In genomic region chr9:110578896-110579752, GRCh38 we compare ENCODE assay signal across 8 cellular contexts. TPM values are rescaled to one million over a fixed set of nuclear protein-coding genes. Genes with fewer than 3 reads are reported as not detected.
DNase-seq lines count a peak whose midpoint lies in the region; ATAC-seq and TF ChIP-seq lines count a peak whose summit lies in the region.

Gene SVEP1, minus strand, starts transcription at chr9:110579741. Its CDS starts 198 bp downstream, at chr9:110579543.

- WGBS in iPS DF 6.9 (ENCODE audit: insufficient coverage, insufficient read length), result no CpG with 5 or more reads among the region's 99 CpGs

- no peak within 1 kb of the TSS for H3K27ac Mint-ChIP-seq in activated T-cell treated with anti-CD3 and anti-CD28 coated beads, Interleukin-2, amount 50 U/mL, for 72 hours
- no peak within 1 kb of the TSS for H3K27ac Mint-ChIP-seq in CD4-positive, alpha-beta memory T cell

- ATAC-seq in activated T-cell treated with anti-CD3 and anti-CD28 coated beads, Interleukin-2, amount 50 U/mL, for 72 hours (replicated peaks in 1 of 2), result no peak
- ATAC-seq in activated T-cell treated with anti-CD3 and anti-CD28 coated beads, Interleukin-2, amount 50 U/mL, for 4 hours, result no peak
- ATAC-seq in HG03342 (IDR thresholded peaks at IDR 0.05; ENCODE audit: unreplicated experiment) (no peak), HG03139 (IDR thresholded peaks at IDR 0.05; ENCODE audit: unreplicated experiment) (no peak)

- no peaks in the 10 kb centered on the region for H3K9me3 ChIP-seq in iPS DF 6.9 (ENCODE audit: control insufficient read depth, insufficient read depth, low read length)
- no peaks in the 10 kb centered on the region for H3K9me3 ChIP-seq in CD4-positive, alpha-beta memory T cell (ENCODE audit: control insufficient read depth in 1 of 2, low read length in 2 of 2)

- in situ Hi-C loops in brain microvascular endothelial cell (cut with HindIII; ENCODE audit: low pct_ligation_motif_present, low sequenced_read_pairs), result no loop called here

- peaks cover 3% of the 10 kb centered on the region; the same call in 1 of the 2 replicates for H3K4me1 ChIP-seq in iPS DF 6.9 (ENCODE audit: control insufficient read depth, insufficient read depth, low read length)
- no peaks in the 10 kb centered on the region for H3K4me1 ChIP-seq in CD4-positive, alpha-beta memory T cell (ENCODE audit: insufficient read depth, low read length)

- no peaks in the 10 kb centered on the region for H3K9me3 Mint-ChIP-seq in activated T-cell treated with anti-CD3 and anti-CD28 coated beads, Interleukin-2, amount 50 U/mL, for 72 hours
- no peaks in the 10 kb centered on the region for H3K9me3 Mint-ChIP-seq in activated T-cell treated with anti-CD3 and anti-CD28 coated beads, Interleukin-2, amount 50 U/mL, for 4 hours
- peaks cover 0 to 10% (median 2%) of the 10 kb centered on the region in 8 donors for H3K9me3 Mint-ChIP-seq in CD4-positive, alpha-beta memory T cell

- H3K27me3 ChIP-seq in brain microvascular endothelial cell (replicated peaks), result no peaks in the 10 kb centered on the region
- peaks cover 22% of the 10 kb centered on the region for H3K27me3 ChIP-seq in iPS DF 6.9 (ENCODE audit: control insufficient read depth, insufficient read depth, low read length)
- no peaks in the 10 kb centered on the region for H3K27me3 ChIP-seq in CD4-positive, alpha-beta memory T cell (ENCODE audit: insufficient read depth, low read length)

- CTCF ChIA-PET in CD4-positive, alpha-beta memory T cell (lab: Charles Lee; ENCODE audit: partially characterized antibody), result no interaction called here

- H3K4me3 Mint-ChIP-seq in activated T-cell treated with anti-CD3 and anti-CD28 coated beads, Interleukin-2, amount 50 U/mL, for 72 hours, result peak within 1 kb of the TSS; percentile 44 to 73
- H3K4me3 Mint-ChIP-seq in activated T-cell treated with anti-CD3 and anti-CD28 coated beads, Interleukin-2, amount 50 U/mL, for 4 hours, result no peak within 1 kb of the TSS
- H3K4me3 Mint-ChIP-seq in CD4-positive, alpha-beta memory T cell, result peak within 1 kb of the TSS in 2 of 8 donors; percentile 45 to 61

- H3K36me3 Mint-ChIP-seq in activated T-cell treated with anti-CD3 and anti-CD28 coated beads, Interleukin-2, amount 50 U/mL, for 72 hours (ENCODE audit: insufficient read depth in 2 of 2), result peaks cover 2 to 3% of the 10 kb centered on the region in 2 donors
- no peaks in the 10 kb centered on the region for H3K36me3 Mint-ChIP-seq in activated T-cell treated with anti-CD3 and anti-CD28 coated beads, Interleukin-2, amount 50 U/mL, for 4 hours (ENCODE audit: insufficient read depth)
- H3K36me3 Mint-ChIP-seq in CD4-positive, alpha-beta memory T cell, result no peaks in the 10 kb centered on the region

- no peaks in the 10 kb centered on the region for H3K36me3 ChIP-seq in brain microvascular endothelial cell (replicated peaks)
- no peaks in the 10 kb centered on the region for H3K36me3 ChIP-seq in iPS DF 6.9 (ENCODE audit: control insufficient read depth, insufficient read depth, low read length)
- H3K36me3 ChIP-seq in CD4-positive, alpha-beta memory T cell (ENCODE audit: insufficient read depth, low read length), result no peaks in the 10 kb centered on the region

- DNase-seq in activated T-cell treated with anti-CD3 and anti-CD28 coated beads, Interleukin-2, amount 50 U/mL, for 72 hours, result peak in 1 of 2 donors; percentile 0
- no peak for DNase-seq in activated T-cell treated with anti-CD3 and anti-CD28 coated beads, Interleukin-2, amount 50 U/mL, for 4 hours
- peak; percentile 44 for DNase-seq in brain microvascular endothelial cell
- DNase-seq in iPS DF 6.9 (ENCODE audit: low read depth, low spot score), result no peak
- DNase-seq in retinal pigment epithelial cell (ENCODE audit: low read depth), result no peak
- no peak for DNase-seq in CD4-positive, alpha-beta memory T cell

- intact Hi-C loops in CD4-positive, alpha-beta memory T cell (cut with micrococcal nuclease), result no loop called here

- TF ChIP-seq CTCF in brain microvascular endothelial cell (IDR thresholded peaks at IDR 0.05; ENCODE audit: low read depth, low read length, missing control alignments) (no peak), retinal pigment epithelial cell (conservative IDR thresholded peaks at IDR 0.05; ENCODE audit: low read depth, low read length) (no peak)

- POLR2A ChIA-PET in CD4-positive, alpha-beta memory T cell (lab: Charles Lee; ENCODE audit: partially characterized antibody), result no interaction called here

- H3K4me3 ChIP-seq in brain microvascular endothelial cell (ENCODE audit: low read depth, low read length) (peak within 1 kb of the TSS; percentile 60), iPS DF 6.9 (ENCODE audit: low read length) (peak within 1 kb of the TSS; percentile 46; the same call in 1 of the 2 replicates), retinal pigment epithelial cell (ENCODE audit: low read length) (peak within 1 kb of the TSS; percentile 37)
- H3K4me3 ChIP-seq in CD4-positive, alpha-beta memory T cell (ENCODE audit: low read length in 2 of 2), result no peak within 1 kb of the TSS

- H3K27ac ChIP-seq in brain microvascular endothelial cell (no peak within 1 kb of the TSS), iPS DF 6.9 (ENCODE audit: low read length) (no peak within 1 kb of the TSS)
- no peak within 1 kb of the TSS for H3K27ac ChIP-seq in CD4-positive, alpha-beta memory T cell (ENCODE audit: low read depth, low read length)

- H3K4me1 Mint-ChIP-seq in activated T-cell treated with anti-CD3 and anti-CD28 coated beads, Interleukin-2, amount 50 U/mL, for 72 hours (ENCODE audit: low read depth), result peaks cover 6% of the 10 kb centered on the region
- H3K4me1 Mint-ChIP-seq in activated T-cell treated with anti-CD3 and anti-CD28 coated beads, Interleukin-2, amount 50 U/mL, for 4 hours (ENCODE audit: low read depth), result no peaks in the 10 kb centered on the region
- peaks cover 0 to 5% (median under 1%) of the 10 kb centered on the region in 4 donors for H3K4me1 Mint-ChIP-seq in CD4-positive, alpha-beta memory T cell

- H3K27me3 Mint-ChIP-seq in activated T-cell treated with anti-CD3 and anti-CD28 coated beads, Interleukin-2, amount 50 U/mL, for 72 hours (ENCODE audit: low read depth), result peaks cover 45% of the 10 kb centered on the region
- H3K27me3 Mint-ChIP-seq in activated T-cell treated with anti-CD3 and anti-CD28 coated beads, Interleukin-2, amount 50 U/mL, for 4 hours (ENCODE audit: low read depth), result peaks cover 35% of the 10 kb centered on the region
- H3K27me3 Mint-ChIP-seq in CD4-positive, alpha-beta memory T cell, result peaks cover 20 to 28% of the 10 kb centered on the region in 2 donors

RNA-seq across cellular contexts. Expression of gene SVEP1, which starts in this region (rescaled TPM):
- not detected for total RNA-seq in activated T-cell treated with anti-CD3 and anti-CD28 coated beads, Interleukin-2, amount 50 U/mL, for 72 hours
- total RNA-seq in activated T-cell treated with anti-CD3 and anti-CD28 coated beads, Interleukin-2, amount 50 U/mL, for 4 hours, result under 1 TPM; 0.03 to 0.05 (median 0.05) TPM
- not detected for total RNA-seq in CD4-positive, alpha-beta memory T cell
- not detected for polyA plus RNA-seq in CD4-positive, alpha-beta memory T cell

Comparison
In these comparisons a context has a peak if more than half of its experiments do, and no peak if none do; other contexts are left out.
1. H3K4me3 ChIP-seq: peak in brain microvascular endothelial cell (single experiment), iPS DF 6.9 (single experiment) and retinal pigment epithelial cell (single experiment); none in CD4-positive, alpha-beta memory T cell (0 of 2).